8 cellular contexts compared by ENCODE assay signal in genomic region chr12:752673-753400, GRCh38. TPM values are rescaled to one million over a fixed set of nuclear protein-coding genes. Genes with fewer than 3 reads are reported as not detected.
DNase-seq lines count a peak whose midpoint lies in the region; ATAC-seq and TF ChIP-seq lines count a peak whose summit lies in the region.

No MANE protein-coding gene starts in this region.

- no TSS peak for BruUV-seq in PC-3 (replicated peaks; lab: Mats Ljungman, UMichigan)

- peak overlapping the region; percentile 85 for H3K9ac ChIP-seq in PC-3 (ENCODE audit: low read length)

- H4K20me1 ChIP-seq in PC-3 (ENCODE audit: low read length): peaks cover 38% of the 10 kb centered on the region

- CTCF ChIA-PET in PC-3 (lab: Charles Lee): interaction anchor here (0.6 to 1.4 kb wide), 3 partner anchors 24 to 139 kb away, joined by 3 to 6 read pairs (median 3); no protein-coding TSS in a partner anchor

- peak; percentile 17 for TF ChIP-seq CTCF in GM13977 (IDR thresholded peaks at IDR 0.05; ENCODE audit: extremely low read depth, insufficient read depth, missing control alignments)
- TF ChIP-seq CTCF in PC-3 (conservative IDR thresholded peaks at IDR 0.05; ENCODE audit: low read depth, low read length): no peak
- TF ChIP-seq CTCF in adrenal gland (IDR thresholded peaks at IDR 0.05): peak in 4 of 6 experiments; percentile 5 to 37 (median 21)
- TF ChIP-seq CTCF in right atrium auricular region (IDR thresholded peaks at IDR 0.05): peak in 1 of 2 donors; percentile 25
- TF ChIP-seq CTCF in retinal pigment epithelial cell (conservative IDR thresholded peaks at IDR 0.05; ENCODE audit: low read depth, low read length): no peak

- WGBS in adrenal gland, 4 donors: 0 to 1% (median 0%) methylated on average over 17 to 86 of the region's 86 CpGs; no CpG with 5 or more reads in 1 of the 4 donors

- H3F3A ChIP-seq in PC-3 (ENCODE audit: low read length, unreplicated experiment): no peaks in the 10 kb centered on the region

- in situ Hi-C loops in ACHN (cut with HindIII; ENCODE audit: low pct_ligation_motif_present, low pct_unique_long_range_greater_than_20kb, low sequenced_read_pairs) (no loop called here), GM13977 (cut with MboI; ENCODE audit: low pct_unique_long_range_greater_than_20kb, low sequenced_read_pairs, unreplicated experiment) (no loop called here)

- H3K27ac ChIP-seq in PC-3 (ENCODE audit: low read length) (peak overlapping the region; percentile 43), adrenal gland (peak overlapping the region; percentile 92 to 98 (median 95)), right atrium auricular region (peak overlapping the region; percentile 99)

- POLR2A ChIA-PET in PC-3 (lab: Charles Lee; ENCODE audit: unreplicated experiment): no interaction called here

- no peaks in the 10 kb centered on the region for H3K9me2 ChIP-seq in PC-3 (replicated peaks; ENCODE audit: low read length)

- H3K79me2 ChIP-seq in PC-3 (ENCODE audit: low read length): peaks cover 50% of the 10 kb centered on the region

- TF ChIP-seq POLR2A in adrenal gland (IDR thresholded peaks at IDR 0.05): peak in 1 of 2 donors; percentile 73

- H3K4me3 ChIP-seq in PC-3 (ENCODE audit: low read length) (peak overlapping the region; percentile 92), adrenal gland (peak overlapping the region; percentile 70 to 90 (median 80)), right atrium auricular region (peak overlapping the region; percentile 87 to 88), retinal pigment epithelial cell (ENCODE audit: low read length) (peak overlapping the region; percentile 74)

- H3K36me3 ChIP-seq in PC-3 (ENCODE audit: low read depth, low read length) (no peaks in the 10 kb centered on the region), adrenal gland (replicated peaks in 1 of 2) (no peaks in the 10 kb centered on the region), right atrium auricular region (no peaks in the 10 kb centered on the region)

- intact Hi-C loops in PC-3 (cut with micrococcal nuclease) (loop anchor here (10.0 kb wide), 1 partner anchor 192 kb away; the partner anchor contains the start of gene RAD52), adrenal gland (cut with DNase I) (loop anchor here (5.0 to 10.0 kb wide), 5 partner anchors 62 to 202 kb away; no protein-coding TSS in a partner anchor)

- DNase-seq in ACHN (peak; percentile 72), GM13977 (ENCODE audit: low spot score) (peak; percentile 65), PC-3 (peak; percentile 36), adrenal gland (peak; percentile 55 to 73 (median 66)), right atrium auricular region (ENCODE audit: low spot score) (peak; percentile 60), retinal pigment epithelial cell (ENCODE audit: low read depth) (no peak), NCI-H1436 treated with DMSO at 0.1 percent for 48 hours (lab: John Stamatoyannopoulos, UW) (no peak)

- no peaks in the 10 kb centered on the region for H3K27me3 ChIP-seq in PC-3 (ENCODE audit: low read length)
- H3K27me3 ChIP-seq in adrenal gland: no peaks in the 10 kb centered on the region
- no peaks in the 10 kb centered on the region for H3K27me3 ChIP-seq in right atrium auricular region

- H3K4me2 ChIP-seq in PC-3 (ENCODE audit: low read length): peak overlapping the region; percentile 84

- no peak overlapping the region for H2AFZ ChIP-seq in PC-3 (ENCODE audit: low read length)

- no peaks in the 10 kb centered on the region for H3K9me3 ChIP-seq in PC-3 (ENCODE audit: low read length)
- H3K9me3 ChIP-seq in adrenal gland (replicated peaks in 1 of 3): no peaks in the 10 kb centered on the region
- no peaks in the 10 kb centered on the region for H3K9me3 ChIP-seq in right atrium auricular region

- H3K4me1 ChIP-seq in PC-3 (ENCODE audit: insufficient read depth, low read length) (peaks cover 22% of the 10 kb centered on the region), adrenal gland (replicated peaks in 1 of 2) (peaks cover 21 to 54% of the 10 kb centered on the region in 2 donors), right atrium auricular region (peaks cover 0 to 18% of the 10 kb centered on the region in 2 donors)

- peak; percentile 11 for ATAC-seq in HG02938 (IDR thresholded peaks at IDR 0.05; ENCODE audit: unreplicated experiment)
- peak; percentile 19 for ATAC-seq in PC-3

RNA-seq across cellular contexts. Expression of gene WNK1, which starts 0.5 kb away (rescaled TPM):
- total RNA-seq in PC-3 (2014; rRNA removed): 44.5 and 69.3 TPM in 2 replicates
- 100 to 1,000 TPM; 115 to 315 (median 134) TPM for total RNA-seq in adrenal gland
- 10 to 100 TPM; 14.2 to 88.9 (median 28.5) TPM for polyA plus RNA-seq in adrenal gland
- 100 to 1,000 TPM; 195 to 215 TPM for total RNA-seq in right atrium auricular region

Comparison
In these comparisons a context has a peak if more than half of its experiments do, and no peak if none do; other contexts are left out.
1. DNase-seq: peak in ACHN (single experiment), GM13977 (single experiment), PC-3 (single experiment), adrenal gland (7 of 7) and right atrium auricular region (single experiment); none in retinal pigment epithelial cell (single experiment) and NCI-H1436 treated with DMSO at 0.1 percent for 48 hours (single experiment).
2. CTCF ChIP-seq: peak in GM13977 (single experiment) and adrenal gland (4 of 6); none in PC-3 (single experiment) and retinal pigment epithelial cell (single experiment).
3. H3K27ac ChIP-seq: peak in every context shown above with its lines; median percentile 99 in right atrium auricular region; 95 in adrenal gland; 43 in PC-3.
4. Peak in every context shown above with its lines, with median percentiles within 50 percentile points of each other: H3K4me3 ChIP-seq.